In the genomic region with DNA sequence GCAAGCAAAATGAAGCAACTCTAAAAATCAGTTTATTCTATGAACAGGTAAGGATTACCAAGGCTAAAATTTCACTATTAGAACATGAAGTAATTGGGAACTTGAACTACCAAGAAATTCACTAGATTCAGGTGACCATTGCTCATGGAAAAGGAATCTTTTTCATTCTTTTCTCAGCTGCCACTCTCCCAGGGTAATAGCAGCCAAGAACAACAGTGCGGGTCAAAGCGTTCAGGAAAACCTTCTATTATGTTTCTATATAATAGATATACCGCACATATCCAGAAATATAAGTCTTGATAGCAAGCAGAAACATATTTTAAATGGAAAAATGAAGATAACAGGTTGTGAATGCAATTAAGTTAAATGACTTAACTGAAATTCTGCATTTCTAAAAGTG, we compare ENCODE assay signal across 19 cellular contexts.
DNase-seq lines count a peak whose midpoint lies in the region; ATAC-seq, FAIRE-seq and TF ChIP-seq lines count a peak whose summit lies in the region.
"Had no signal": no experiment of that assay in that cellular context is flagged by ENCODE, and none has a peak within 500 bp of the region (broad histone marks: within the 10 kb centered on the region; RNA-seq: fewer than 3 reads in every experiment).

No MANE protein-coding gene starts in this region.

- TF ChIP-seq CTCF in pancreas (IDR thresholded peaks at IDR 0.05) (no peak), WERI-Rb-1 (IDR thresholded peaks at IDR 0.05; ENCODE audit: low read depth, low read length) (no peak)

- in situ Hi-C loops in G401 (cut with HindIII; ENCODE audit: low sequenced_read_pairs), result no loop called here

- 29 to 34% methylated on average over 3 of the region's 3 CpGs for WGBS in pancreas, 2 donors

- FAIRE-seq in pancreas (lab: Jason Lieb, UNC), result no peak
- FAIRE-seq: G401.6 had no signal

- DNase-seq in G401 (ENCODE audit: low spot score) (peak; percentile 20), NCI-H2227 treated with DMSO at 0.1 percent for 48 hours (lab: John Stamatoyannopoulos, UW) (peak; percentile 54), caudate nucleus (lab: John Stamatoyannopoulos, UW) (no peak), pancreas (peak in 4 of 6 donors; percentile 11 to 46 (median 21)), WERI-Rb-1 (no peak), superior temporal gyrus (ENCODE audit: extremely low spot score) (no peak)
- no peak for DNase-seq in activated T-cell treated with anti-CD3 and anti-CD28 coated beads, Interleukin-2, amount 50 U/mL, for 72 hours
- DNase-seq: AML-193, DMS79 treated with DMSO at 0.1 percent for 48 hours, NCI-H1417 treated with DMSO at 0.1 percent for 48 hours, NCI-H187 treated with DMSO at 0.1 percent for 48 hours, NCI-H2171, NCI-H446 treated with DMSO at 0.1 percent for 48 hours, SHP77 treated with DMSO at 0.1 percent for 48 hours, SK-N-SH had no signal

- H3K27me3 ChIP-seq in pancreas, result no peaks in the 10 kb centered on the region
- no peaks in the 10 kb centered on the region for H3K27me3 ChIP-seq in WERI-Rb-1 (ENCODE audit: insufficient read depth, low read depth, severe bottlenecking)

- no peaks in the 10 kb centered on the region for H3K9me3 Mint-ChIP-seq in activated T-cell treated with anti-CD3 and anti-CD28 coated beads, Interleukin-2, amount 50 U/mL, for 72 hours

- H3K9me3 ChIP-seq in pancreas, result no peaks in the 10 kb centered on the region
- H3K9me3 ChIP-seq in WERI-Rb-1 (ENCODE audit: severe bottlenecking), result no peaks in the 10 kb centered on the region
- H3K9me3 ChIP-seq: HAP-1, SK-N-SH had no signal

- no peaks in the 10 kb centered on the region for H3K27me3 Mint-ChIP-seq in activated T-cell treated with anti-CD3 and anti-CD28 coated beads, Interleukin-2, amount 50 U/mL, for 72 hours (ENCODE audit: low read depth)

- peak overlapping the region; percentile 23 for H3K27ac ChIP-seq in caudate nucleus (ENCODE audit: low read depth, low read length)
- H3K27ac ChIP-seq in pancreas, result no peak overlapping the region
- H3K27ac ChIP-seq in WERI-Rb-1, result no peak overlapping the region
- H3K27ac ChIP-seq: HL-60 had no signal

- H3K4me3 ChIP-seq in pancreas, result no peak overlapping the region
- H3K4me3 ChIP-seq in WERI-Rb-1 (ENCODE audit: low read depth, low read length), result no peak overlapping the region
- H3K4me3 ChIP-seq: HAP-1 had no signal

- ATAC-seq in pancreas, result peak; percentile 82 to 90 (median 84)
- ATAC-seq in activated T-cell treated with anti-CD3 and anti-CD28 coated beads, Interleukin-2, amount 50 U/mL, for 72 hours (replicated peaks in 1 of 2), result no peak

- H3K36me3 Mint-ChIP-seq in activated T-cell treated with anti-CD3 and anti-CD28 coated beads, Interleukin-2, amount 50 U/mL, for 72 hours (ENCODE audit: insufficient read depth in 2 of 2), result peaks cover 4 to 5% of the 10 kb centered on the region in 2 donors
- H3K36me3 Mint-ChIP-seq: CD14-positive monocyte had no signal

- H3K4me3 Mint-ChIP-seq in activated T-cell treated with anti-CD3 and anti-CD28 coated beads, Interleukin-2, amount 50 U/mL, for 72 hours, result no peak overlapping the region
- H3K4me3 Mint-ChIP-seq: CD14-positive monocyte had no signal

- no peak overlapping the region for H3K27ac Mint-ChIP-seq in activated T-cell treated with anti-CD3 and anti-CD28 coated beads, Interleukin-2, amount 50 U/mL, for 72 hours
- H3K27ac Mint-ChIP-seq: CD14-positive monocyte had no signal

- peaks cover 7% of the 10 kb centered on the region for H3K4me1 Mint-ChIP-seq in activated T-cell treated with anti-CD3 and anti-CD28 coated beads, Interleukin-2, amount 50 U/mL, for 72 hours (ENCODE audit: low read depth)
- H3K4me1 Mint-ChIP-seq: CD14-positive monocyte had no signal

- peaks cover 0 to 10% (median 7%) of the 10 kb centered on the region in 3 donors for H3K4me1 ChIP-seq in pancreas

- H3K36me3 ChIP-seq in pancreas (no peaks in the 10 kb centered on the region), WERI-Rb-1 (no peaks in the 10 kb centered on the region)
- H3K36me3 ChIP-seq: HAP-1 had no signal

- intact Hi-C loops in pancreas (cut with DNase I), result no loop called here

Comparison
In these comparisons a context has a peak if more than half of its experiments do, and no peak if none do; other contexts are left out.
1. DNase-seq: peak in G401 (single experiment), NCI-H2227 treated with DMSO at 0.1 percent for 48 hours (single experiment) and pancreas (4 of 6); none in caudate nucleus (0 of 61), activated T-cell treated with anti-CD3 and anti-CD28 coated beads, Interleukin-2, amount 50 U/mL, for 72 hours (0 of 2), WERI-Rb-1 (single experiment) and superior temporal gyrus (single experiment).
2. ATAC-seq: peak in pancreas (4 of 4); none in activated T-cell treated with anti-CD3 and anti-CD28 coated beads, Interleukin-2, amount 50 U/mL, for 72 hours (0 of 2).